ENCODE assay signal across 15 cellular contexts in genomic region chr7:14233026-14233897, GRCh38.
A peak's percentile ranks its signal among the peaks of the same experiment; 100 is the strongest.
DNase-seq lines count a peak whose midpoint lies in the region; ATAC-seq and TF ChIP-seq lines count a peak whose summit lies in the region.
"Had no signal": no experiment of that assay in that cellular context is flagged by ENCODE, and none has a peak within 500 bp of the region (broad histone marks: within the 10 kb centered on the region; RNA-seq: fewer than 3 reads in every experiment).

No MANE protein-coding gene starts in this region.

- H3K9me3 ChIP-seq in body of pancreas (no peaks in the 10 kb centered on the region), mesenchymal stem cell (ENCODE audit: control insufficient read depth, low read length) (no peaks in the 10 kb centered on the region)
- H3K9me3 ChIP-seq: MG63, stomach had no signal

- no peaks in the 10 kb centered on the region for H3K36me3 ChIP-seq in body of pancreas (replicated peaks in 1 of 2; ENCODE audit: insufficient read depth in 1 of 2, low read depth in 2 of 2)
- no peaks in the 10 kb centered on the region for H3K36me3 ChIP-seq in mesenchymal stem cell (ENCODE audit: control insufficient read depth in 1 of 2, insufficient read depth in 2 of 2, low read depth in 1 of 2, low read length in 2 of 2)
- H3K36me3 ChIP-seq: MG63, stomach had no signal

- CTCF ChIA-PET in GM10248 (lab: Yijun Ruan, JAX), result interaction anchor here (1.2 kb wide), 1 partner anchor 11 kb away, joined by 4 read pairs; no protein-coding TSS in a partner anchor

- H2AFZ ChIP-seq in mesenchymal stem cell (ENCODE audit: low read depth, low read length), result no peak overlapping the region

- 45 to 47% methylated on average over 8 of the region's 8 CpGs for WGBS in body of pancreas, 2 donors
- WGBS in mesenchymal stem cell, result 36% methylated on average over 3 of the region's 8 CpGs

- no peak for TF ChIP-seq POLR2A in body of pancreas (IDR thresholded peaks at IDR 0.05)

- H2BK15ac ChIP-seq in mesenchymal stem cell (ENCODE audit: low read depth, poor library complexity, severe bottlenecking), result no peak overlapping the region

- no peak overlapping the region for H3K4me2 ChIP-seq in mesenchymal stem cell (ENCODE audit: low read length, poor library complexity, severe bottlenecking)

- DNase-seq in DMS153 (lab: John Stamatoyannopoulos, UW) (peak; percentile 86), NCI-H187 (lab: John Stamatoyannopoulos, UW) (peak; percentile 91), body of pancreas (no peak), mesenchymal stem cell (peak; percentile 30), 8988T (no peak), GM10248 (ENCODE audit: extremely low spot score) (no peak)
- no peak for DNase-seq in activated T-cell treated with anti-CD3 and anti-CD28 coated beads, Interleukin-2, amount 50 U/mL, for 1 hour
- DNase-seq: activated naive CD4-positive, alpha-beta T cell treated with Interleukin-2 at 50 U/mL for 16 hours; CD8-positive, alpha-beta memory T cell; MG63; posterior cingulate gyrus; stimulated activated CD4-positive, alpha-beta T cell treated with anti-CD3 and anti-CD28 coated beads, Interleukin-2, amount 100 ng/mL, for 48 hours; stomach; T-cell had no signal

- no peak overlapping the region for H2BK120ac ChIP-seq in mesenchymal stem cell (ENCODE audit: low read depth, low read length)

- H2BK12ac ChIP-seq in mesenchymal stem cell (ENCODE audit: low read length in 2 of 2), result no peak overlapping the region

- peaks cover 8% of the 10 kb centered on the region for H3K4me1 ChIP-seq in body of pancreas
- peaks cover 1% of the 10 kb centered on the region for H3K4me1 ChIP-seq in mesenchymal stem cell (ENCODE audit: control insufficient read depth, insufficient read depth, low read depth, low read length)
- H3K4me1 ChIP-seq: stomach had no signal

- no peak overlapping the region for H4K91ac ChIP-seq in mesenchymal stem cell (ENCODE audit: low read length)

- H3K14ac ChIP-seq in mesenchymal stem cell (ENCODE audit: low read length in 2 of 2), result no peak overlapping the region

- H3K27ac ChIP-seq in body of pancreas, result peak overlapping the region in 1 of 4 donors; percentile 2
- H3K27ac ChIP-seq in mesenchymal stem cell (ENCODE audit: low read length, poor library complexity, severe bottlenecking), result no peak overlapping the region
- H3K27ac ChIP-seq: stomach had no signal

- intact Hi-C loops in body of pancreas (cut with DNase I), result no loop called here

- no peak for TF ChIP-seq CTCF in body of pancreas (IDR thresholded peaks at IDR 0.05)
- no peak for TF ChIP-seq CTCF in GM10248 (IDR thresholded peaks at IDR 0.05; ENCODE audit: control extremely low read depth, extremely low read depth, low read depth, missing control alignments)

- no peak overlapping the region for H3K4me3 ChIP-seq in body of pancreas
- no peak overlapping the region for H3K4me3 ChIP-seq in mesenchymal stem cell (ENCODE audit: insufficient read depth in 1 of 2, low read depth in 1 of 2, low read length in 2 of 2)
- H3K4me3 ChIP-seq: MG63, stomach had no signal

- H4K8ac ChIP-seq in mesenchymal stem cell (ENCODE audit: low read length), result no peak overlapping the region

- no peaks in the 10 kb centered on the region for H3K79me1 ChIP-seq in mesenchymal stem cell (replicated peaks; ENCODE audit: low read length, poor library complexity, severe bottlenecking)

- no peak overlapping the region for H2AK5ac ChIP-seq in mesenchymal stem cell (ENCODE audit: low read length, severe bottlenecking)

- POLR2A ChIA-PET in GM10248 (lab: Yijun Ruan, JAX), result no interaction called here

- H2BK5ac ChIP-seq in mesenchymal stem cell (ENCODE audit: low read depth, low read length, poor library complexity, severe bottlenecking), result no peak overlapping the region

- H3K18ac ChIP-seq in mesenchymal stem cell (ENCODE audit: low read depth in 1 of 2, low read length in 2 of 2), result peak overlapping the region in 1 of 2 experiments; percentile 8

- no peak overlapping the region for H3K23ac ChIP-seq in mesenchymal stem cell (ENCODE audit: low read length in 2 of 2)

- ATAC-seq in body of pancreas (peak; percentile 24), HG02870 (IDR thresholded peaks at IDR 0.05; ENCODE audit: unreplicated experiment) (no peak)
- ATAC-seq: T-cell had no signal

- no peaks in the 10 kb centered on the region for H3K27me3 ChIP-seq in body of pancreas
- no peaks in the 10 kb centered on the region for H3K27me3 ChIP-seq in mesenchymal stem cell (ENCODE audit: control insufficient read depth in 1 of 2, insufficient read depth in 1 of 2, low read length in 2 of 2)
- H3K27me3 ChIP-seq: MG63, stomach had no signal

- H3K9ac ChIP-seq in mesenchymal stem cell (ENCODE audit: low read length), result no peak overlapping the region

- H3K4ac ChIP-seq in mesenchymal stem cell (ENCODE audit: low read depth in 1 of 2, low read length in 2 of 2), result no peak overlapping the region

Comparison
In these comparisons a context has a peak if more than half of its experiments do, and no peak if none do; other contexts are left out.
1. DNase-seq: peak in DMS153 (single experiment), NCI-H187 (2 of 2) and mesenchymal stem cell (single experiment); none in body of pancreas (0 of 4), activated T-cell treated with anti-CD3 and anti-CD28 coated beads, Interleukin-2, amount 50 U/mL, for 1 hour (single experiment), 8988T (single experiment) and GM10248 (single experiment).